ENCODE assay signal across 1 cellular context in the genomic region with DNA sequence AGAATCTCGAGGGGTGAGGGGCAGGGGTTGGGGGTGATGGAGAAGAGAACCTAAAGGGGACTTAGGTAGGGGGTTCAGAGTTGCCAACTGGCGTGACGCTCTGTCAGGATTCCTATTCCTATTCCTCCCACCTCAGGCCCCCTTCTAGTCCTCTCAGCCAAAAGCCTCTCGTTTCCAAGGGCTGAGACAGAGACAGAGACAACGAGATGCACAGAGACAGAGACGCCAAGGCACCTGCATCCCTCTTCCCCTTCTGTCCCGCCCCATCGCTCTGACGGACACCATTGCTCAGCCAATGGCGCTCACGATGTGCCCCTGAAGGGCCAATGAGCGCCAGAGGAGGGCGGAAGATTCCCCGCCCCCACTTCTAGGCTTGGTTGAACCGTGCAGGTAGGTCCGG.
TF ChIP-seq lines count a peak whose summit lies in the region.
"Not testable (repeated sequence)": the region's sequence is repeated elsewhere in the genome, so short reads cannot be mapped to it uniquely, and the experiment has no call there.

No MANE protein-coding gene starts in this region.

TF ChIP-seq in HepG2, 621 proteins besides CTCF, POLR2A, EP300 and RAD21 (continued from another document):
- TF ChIP-seq, protein P1, sequence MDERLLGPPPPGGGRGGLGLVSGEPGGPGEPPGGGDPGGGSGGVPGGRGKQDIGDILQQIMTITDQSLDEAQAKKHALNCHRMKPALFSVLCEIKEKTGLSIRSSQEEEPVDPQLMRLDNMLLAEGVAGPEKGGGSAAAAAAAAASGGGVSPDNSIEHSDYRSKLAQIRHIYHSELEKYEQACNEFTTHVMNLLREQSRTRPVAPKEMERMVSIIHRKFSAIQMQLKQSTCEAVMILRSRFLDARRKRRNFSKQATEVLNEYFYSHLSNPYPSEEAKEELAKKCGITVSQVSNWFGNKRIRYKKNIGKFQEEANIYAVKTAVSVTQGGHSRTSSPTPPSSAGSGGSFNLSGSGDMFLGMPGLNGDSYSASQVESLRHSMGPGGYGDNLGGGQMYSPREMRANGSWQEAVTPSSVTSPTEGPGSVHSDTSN (CRISPR knock-in tag; IDR thresholded peaks at IDR 0.05): peak; percentile 85
- TF ChIP-seq NFYC (CRISPR knock-in tag; IDR thresholded peaks at IDR 0.05) (peak; percentile 89), YEATS2 (CRISPR knock-in tag; IDR thresholded peaks at IDR 0.05; ENCODE audit: borderline replicate concordance) (peak; percentile 33; the same call in 1 of the 2 replicates), NFYB (CRISPR knock-in tag; IDR thresholded peaks at IDR 0.05) (peak; percentile 87), FOXK1 (CRISPR knock-in tag; IDR thresholded peaks at IDR 0.05; ENCODE audit: borderline replicate concordance, low read depth) (0 out of 2 replicates have a peak, but pooled peaks have one; percentile 21), PHF20 (CRISPR knock-in tag; IDR thresholded peaks at IDR 0.05) (peak; percentile 42), PHF8 (CRISPR knock-in tag; IDR thresholded peaks at IDR 0.05) (peak; percentile 59; the same call in 1 of the 2 replicates), SP5 (CRISPR knock-in tag; IDR thresholded peaks at IDR 0.05; ENCODE audit: borderline replicate concordance, low read depth) (0 out of 2 replicates have a peak, but pooled peaks have one; percentile 38), SALL1 (CRISPR knock-in tag; IDR thresholded peaks at IDR 0.05) (peak; percentile 28; the same call in 1 of the 2 replicates), CREB1 (IDR thresholded peaks at IDR 0.05) (peak; percentile 45; the same call in 1 of the 2 replicates), SP4 (CRISPR knock-in tag; IDR thresholded peaks at IDR 0.05) (peak; percentile 64; the same call in 1 of the 2 replicates), SP2 (CRISPR knock-in tag; IDR thresholded peaks at IDR 0.05) (peak; percentile 89), TAF1 (CRISPR knock-in tag; IDR thresholded peaks at IDR 0.05) (peak; percentile 43; the same call in 1 of the 2 replicates)
- not testable (repeated sequence) for TF ChIP-seq CREB1 (CRISPR knock-in tag; IDR thresholded peaks at IDR 0.05)
- TF ChIP-seq, protein P2, sequence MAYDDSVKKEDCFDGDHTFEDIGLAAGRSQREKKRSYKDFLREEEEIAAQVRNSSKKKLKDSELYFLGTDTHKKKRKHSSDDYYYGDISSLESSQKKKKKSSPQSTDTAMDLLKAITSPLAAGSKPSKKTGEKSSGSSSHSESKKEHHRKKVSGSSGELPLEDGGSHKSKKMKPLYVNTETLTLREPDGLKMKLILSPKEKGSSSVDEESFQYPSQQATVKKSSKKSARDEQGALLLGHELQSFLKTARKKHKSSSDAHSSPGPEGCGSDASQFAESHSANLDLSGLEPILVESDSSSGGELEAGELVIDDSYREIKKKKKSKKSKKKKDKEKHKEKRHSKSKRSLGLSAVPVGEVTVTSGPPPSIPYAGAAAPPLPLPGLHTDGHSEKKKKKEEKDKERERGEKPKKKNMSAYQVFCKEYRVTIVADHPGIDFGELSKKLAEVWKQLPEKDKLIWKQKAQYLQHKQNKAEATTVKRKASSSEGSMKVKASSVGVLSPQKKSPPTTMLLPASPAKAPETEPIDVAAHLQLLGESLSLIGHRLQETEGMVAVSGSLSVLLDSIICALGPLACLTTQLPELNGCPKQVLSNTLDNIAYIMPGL (CRISPR knock-in tag; IDR thresholded peaks at IDR 0.05; ENCODE audit: borderline replicate concordance in 1 of 2, low read depth in 1 of 2): 0 out of 4 replicates have a peak, but pooled peaks of 1 of the 2 experiments have one; percentile 31
- TF ChIP-seq, protein P3, sequence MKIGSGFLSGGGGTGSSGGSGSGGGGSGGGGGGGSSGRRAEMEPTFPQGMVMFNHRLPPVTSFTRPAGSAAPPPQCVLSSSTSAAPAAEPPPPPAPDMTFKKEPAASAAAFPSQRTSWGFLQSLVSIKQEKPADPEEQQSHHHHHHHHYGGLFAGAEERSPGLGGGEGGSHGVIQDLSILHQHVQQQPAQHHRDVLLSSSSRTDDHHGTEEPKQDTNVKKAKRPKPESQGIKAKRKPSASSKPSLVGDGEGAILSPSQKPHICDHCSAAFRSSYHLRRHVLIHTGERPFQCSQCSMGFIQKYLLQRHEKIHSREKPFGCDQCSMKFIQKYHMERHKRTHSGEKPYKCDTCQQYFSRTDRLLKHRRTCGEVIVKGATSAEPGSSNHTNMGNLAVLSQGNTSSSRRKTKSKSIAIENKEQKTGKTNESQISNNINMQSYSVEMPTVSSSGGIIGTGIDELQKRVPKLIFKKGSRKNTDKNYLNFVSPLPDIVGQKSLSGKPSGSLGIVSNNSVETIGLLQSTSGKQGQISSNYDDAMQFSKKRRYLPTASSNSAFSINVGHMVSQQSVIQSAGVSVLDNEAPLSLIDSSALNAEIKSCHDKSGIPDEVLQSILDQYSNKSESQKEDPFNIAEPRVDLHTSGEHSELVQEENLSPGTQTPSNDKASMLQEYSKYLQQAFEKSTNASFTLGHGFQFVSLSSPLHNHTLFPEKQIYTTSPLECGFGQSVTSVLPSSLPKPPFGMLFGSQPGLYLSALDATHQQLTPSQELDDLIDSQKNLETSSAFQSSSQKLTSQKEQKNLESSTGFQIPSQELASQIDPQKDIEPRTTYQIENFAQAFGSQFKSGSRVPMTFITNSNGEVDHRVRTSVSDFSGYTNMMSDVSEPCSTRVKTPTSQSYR (CRISPR knock-in tag; IDR thresholded peaks at IDR 0.05; ENCODE audit: borderline replicate concordance): peak; percentile 64; the same call in 1 of the 2 replicates
TF ChIP-seq in HepG2: peak in this region for 26; not testable (repeated sequence) for 595.
